16 cellular contexts compared by ENCODE assay signal in genomic region chr10:6194291-6194690, GRCh38. TPM values are rescaled to one million over a fixed set of nuclear protein-coding genes. Genes with fewer than 3 reads are reported as not detected.
DNase-seq lines count a peak whose midpoint lies in the region; ATAC-seq and TF ChIP-seq lines count a peak whose summit lies in the region.
"Had no signal": no experiment of that assay in that cellular context is flagged by ENCODE, and none has a peak within 500 bp of the region (broad histone marks: within the 10 kb centered on the region; RNA-seq: fewer than 3 reads in every experiment).

No MANE protein-coding gene starts in this region.

- H3K27ac ChIP-seq in coronary artery: peak overlapping the region; percentile 81 to 97
- H3K27ac ChIP-seq in psoas muscle: peak overlapping the region; percentile 92
- peak overlapping the region; percentile 81 for H3K27ac ChIP-seq in vagina
- H3K27ac ChIP-seq: C4-2B had no signal

- no peaks in the 10 kb centered on the region for H3K36me3 ChIP-seq in psoas muscle (ENCODE audit: insufficient read depth in 1 of 2, low read depth in 1 of 2)
- no peaks in the 10 kb centered on the region for H3K36me3 ChIP-seq in vagina
- H3K36me3 ChIP-seq: HAP-1 had no signal

- 30 to 76% (median 44%) methylated on average over 6 of the region's 6 CpGs for WGBS in psoas muscle, 3 donors

- DNase-seq in NCI-H2171 treated with DMSO at 0.1 percent for 48 hours (lab: John Stamatoyannopoulos, UW) (peak; percentile 11), NCI-H2171 (lab: John Stamatoyannopoulos, UW) (no peak), coronary artery (ENCODE audit: low spot score) (no peak), psoas muscle (no peak), vagina (ENCODE audit: extremely low spot score in 2 of 2) (no peak), hippocampal formation (lab: John Stamatoyannopoulos, UW) (no peak), glomerular visceral epithelial cell (ENCODE audit: extremely low spot score) (no peak)
- DNase-seq: COR-L47, DMS53, NCI-H1930, NCI-H2227 treated with DMSO at 0.1 percent for 48 hours, NCI-H526 treated with DMSO at 0.1 percent for 48 hours, PC-3 had no signal

- H3K27me3 ChIP-seq in psoas muscle (ENCODE audit: insufficient read depth in 3 of 3, low read length in 2 of 3): no peaks in the 10 kb centered on the region
- H3K27me3 ChIP-seq in vagina: no peaks in the 10 kb centered on the region

- TF ChIP-seq CTCF in coronary artery (IDR thresholded peaks at IDR 0.05) (no peak), psoas muscle (IDR thresholded peaks at IDR 0.05) (no peak), vagina (IDR thresholded peaks at IDR 0.05) (no peak)

- no peak for ATAC-seq in psoas muscle
- no peak for ATAC-seq in GM18873 (IDR thresholded peaks at IDR 0.05; ENCODE audit: low FRiP score, unreplicated experiment)
- ATAC-seq: PC-3 had no signal

- intact Hi-C loops in psoas muscle (cut with DNase I) (no loop called here), vagina (cut with DNase I) (no loop called here)

- no peaks in the 10 kb centered on the region for H3K9me3 ChIP-seq in psoas muscle
- H3K9me3 ChIP-seq in vagina: no peaks in the 10 kb centered on the region
- H3K9me3 ChIP-seq: HAP-1 had no signal

- TF ChIP-seq POLR2A in vagina (IDR thresholded peaks at IDR 0.05): no peak

- H3K4me1 ChIP-seq in psoas muscle: peaks cover 54% of the 10 kb centered on the region
- H3K4me1 ChIP-seq in vagina: peaks cover 21% of the 10 kb centered on the region
- H3K4me1 ChIP-seq: HAP-1 had no signal

- H3K4me3 ChIP-seq in coronary artery (no peak overlapping the region), psoas muscle (no peak overlapping the region), vagina (no peak overlapping the region)
- H3K4me3 ChIP-seq: HAP-1 had no signal

RNA-seq across cellular contexts. Expression of gene PFKFB3, which starts 8.4 kb away (rescaled TPM):
- 100 to 1,000 TPM in 3 of 4 donors, 10 to 100 TPM in 1; 25.4 to 225 (median 148) TPM for total RNA-seq in psoas muscle
- 100 to 1,000 TPM in 2 of 3 donors, 10 to 100 TPM in 1; 26.7 to 704 (median 448) TPM for polyA plus RNA-seq in psoas muscle
- 43.2 TPM for total RNA-seq in vagina
